Comparison of ENCODE assay signal across 1 cellular context in the genomic region with DNA sequence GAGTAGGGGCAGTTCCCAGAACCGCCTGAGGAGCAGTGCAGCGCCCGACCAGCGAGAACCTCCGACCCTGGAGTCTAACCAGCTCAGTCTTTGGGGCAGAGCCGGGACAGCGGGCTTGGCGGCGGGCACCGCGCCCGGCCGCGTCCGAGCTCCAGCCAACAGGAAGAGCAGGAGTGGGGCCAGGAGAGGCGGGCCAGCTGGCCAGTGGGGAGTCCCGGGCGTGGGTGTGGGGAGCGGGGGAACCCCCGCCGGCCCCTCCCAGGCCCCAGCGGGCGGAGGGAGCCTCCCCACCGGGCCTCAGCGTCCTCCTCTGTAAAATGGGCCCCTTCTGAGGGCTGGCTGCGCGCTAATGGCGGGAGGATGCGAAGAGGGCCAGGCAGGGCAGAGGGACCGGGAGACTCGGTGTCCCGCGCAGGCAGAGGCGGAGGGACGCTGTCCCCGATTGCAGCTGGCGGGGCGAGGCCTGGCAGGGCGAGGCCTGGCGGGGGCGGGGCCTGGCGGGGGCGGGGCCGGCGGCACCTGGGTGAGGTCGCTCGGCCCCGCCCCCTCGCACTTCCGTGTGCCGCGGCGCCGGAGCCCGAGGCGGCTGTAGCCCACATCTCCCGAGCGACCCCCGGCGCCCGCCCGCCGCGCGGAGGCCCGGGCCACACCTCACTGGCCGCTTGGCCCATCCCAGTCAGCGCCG.
A peak's percentile ranks its signal among the peaks of the same experiment; 100 is the strongest.
TF ChIP-seq lines count a peak whose summit lies in the region.

TSS of gene PRKCD (plus strand) at position 550 of the 685 bp plus-strand sequence. CDS start 17,214 bp downstream, outside the sequence.

TF ChIP-seq in HEK293, 187 proteins besides CTCF, POLR2A, EP300 and RAD21 (continued from another document):
- TF ChIP-seq PRDM2 (tag by site-specific recombination; IDR thresholded peaks at IDR 0.05; ENCODE audit: borderline replicate concordance), result no peak
- TF ChIP-seq, protein P1, sequence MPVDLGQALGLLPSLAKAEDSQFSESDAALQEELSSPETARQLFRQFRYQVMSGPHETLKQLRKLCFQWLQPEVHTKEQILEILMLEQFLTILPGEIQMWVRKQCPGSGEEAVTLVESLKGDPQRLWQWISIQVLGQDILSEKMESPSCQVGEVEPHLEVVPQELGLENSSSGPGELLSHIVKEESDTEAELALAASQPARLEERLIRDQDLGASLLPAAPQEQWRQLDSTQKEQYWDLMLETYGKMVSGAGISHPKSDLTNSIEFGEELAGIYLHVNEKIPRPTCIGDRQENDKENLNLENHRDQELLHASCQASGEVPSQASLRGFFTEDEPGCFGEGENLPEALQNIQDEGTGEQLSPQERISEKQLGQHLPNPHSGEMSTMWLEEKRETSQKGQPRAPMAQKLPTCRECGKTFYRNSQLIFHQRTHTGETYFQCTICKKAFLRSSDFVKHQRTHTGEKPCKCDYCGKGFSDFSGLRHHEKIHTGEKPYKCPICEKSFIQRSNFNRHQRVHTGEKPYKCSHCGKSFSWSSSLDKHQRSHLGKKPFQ (tag by site-specific recombination; IDR thresholded peaks at IDR 0.05), result no peak
- no peak for TF ChIP-seq ZNF350 (tag by site-specific recombination; IDR thresholded peaks at IDR 0.05)
- peak; percentile 57; the same call in 1 of the 2 replicates for TF ChIP-seq ZFP69B (tag by site-specific recombination; IDR thresholded peaks at IDR 0.05)
- peak; percentile 55 for TF ChIP-seq SP7 (tag by site-specific recombination; IDR thresholded peaks at IDR 0.05)
- TF ChIP-seq ZNF624 (tag by site-specific recombination; IDR thresholded peaks at IDR 0.05), result no peak
- TF ChIP-seq SETDB1 (IDR thresholded peaks at IDR 0.05; ENCODE audit: insufficient read length, low read length), result no peak
- TF ChIP-seq ZBTB17 (tag by site-specific recombination; IDR thresholded peaks at IDR 0.05), result peak; percentile 32; the same call in 1 of the 2 replicates
- TF ChIP-seq ZSCAN30 (tag by site-specific recombination; IDR thresholded peaks at IDR 0.05), result 0 out of 2 replicates have a peak, but pooled peaks have one; percentile 25
- no peak for TF ChIP-seq ZNF561 (tag by site-specific recombination; IDR thresholded peaks at IDR 0.05; ENCODE audit: borderline replicate concordance)
- TF ChIP-seq ZSCAN16 (tag by site-specific recombination; IDR thresholded peaks at IDR 0.05), result no peak
- no peak for TF ChIP-seq ZNF146 (tag by site-specific recombination; IDR thresholded peaks at IDR 0.05)
- TF ChIP-seq ZNF184 (tag by site-specific recombination; IDR thresholded peaks at IDR 0.05), result no peak
- TF ChIP-seq ZNF658 (tag by site-specific recombination; IDR thresholded peaks at IDR 0.05), result no peak
- TF ChIP-seq, protein P2, sequence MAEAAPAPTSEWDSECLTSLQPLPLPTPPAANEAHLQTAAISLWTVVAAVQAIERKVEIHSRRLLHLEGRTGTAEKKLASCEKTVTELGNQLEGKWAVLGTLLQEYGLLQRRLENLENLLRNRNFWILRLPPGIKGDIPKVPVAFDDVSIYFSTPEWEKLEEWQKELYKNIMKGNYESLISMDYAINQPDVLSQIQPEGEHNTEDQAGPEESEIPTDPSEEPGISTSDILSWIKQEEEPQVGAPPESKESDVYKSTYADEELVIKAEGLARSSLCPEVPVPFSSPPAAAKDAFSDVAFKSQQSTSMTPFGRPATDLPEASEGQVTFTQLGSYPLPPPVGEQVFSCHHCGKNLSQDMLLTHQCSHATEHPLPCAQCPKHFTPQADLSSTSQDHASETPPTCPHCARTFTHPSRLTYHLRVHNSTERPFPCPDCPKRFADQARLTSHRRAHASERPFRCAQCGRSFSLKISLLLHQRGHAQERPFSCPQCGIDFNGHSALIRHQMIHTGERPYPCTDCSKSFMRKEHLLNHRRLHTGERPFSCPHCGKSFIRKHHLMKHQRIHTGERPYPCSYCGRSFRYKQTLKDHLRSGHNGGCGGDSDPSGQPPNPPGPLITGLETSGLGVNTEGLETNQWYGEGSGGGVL (tag by site-specific recombination; IDR thresholded peaks at IDR 0.05), result peak; percentile 75
- peak; percentile 52 for TF ChIP-seq EGR2 (tag by site-specific recombination; IDR thresholded peaks at IDR 0.05; ENCODE audit: low read depth)
- no peak for TF ChIP-seq ZNF366 (tag by site-specific recombination; conservative IDR thresholded peaks at IDR 0.05)
- no peak for TF ChIP-seq ZNF776 (tag by site-specific recombination; IDR thresholded peaks at IDR 0.05; ENCODE audit: borderline replicate concordance)
- TF ChIP-seq KLF9 (tag by site-specific recombination; IDR thresholded peaks at IDR 0.05; ENCODE audit: low read depth), result peak; percentile 13; the same call in 1 of the 2 replicates
- no peak for TF ChIP-seq ZNF747 (tag by site-specific recombination; IDR thresholded peaks at IDR 0.05)
- TF ChIP-seq ZEB2 (tag by site-specific recombination; IDR thresholded peaks at IDR 0.05), result peak; percentile 24; the same call in 1 of the 2 replicates
- TF ChIP-seq ZNF175 (tag by site-specific recombination; IDR thresholded peaks at IDR 0.05), result no peak
- peak; percentile 69 for TF ChIP-seq ZNF341 (tag by site-specific recombination; IDR thresholded peaks at IDR 0.05; ENCODE audit: low read depth)
- TF ChIP-seq ZNF416 (tag by site-specific recombination; IDR thresholded peaks at IDR 0.05), result no peak
- TF ChIP-seq ZNF510 (tag by site-specific recombination; IDR thresholded peaks at IDR 0.05; ENCODE audit: insufficient replicate concordance), result no peak
- TF ChIP-seq, protein P3, sequence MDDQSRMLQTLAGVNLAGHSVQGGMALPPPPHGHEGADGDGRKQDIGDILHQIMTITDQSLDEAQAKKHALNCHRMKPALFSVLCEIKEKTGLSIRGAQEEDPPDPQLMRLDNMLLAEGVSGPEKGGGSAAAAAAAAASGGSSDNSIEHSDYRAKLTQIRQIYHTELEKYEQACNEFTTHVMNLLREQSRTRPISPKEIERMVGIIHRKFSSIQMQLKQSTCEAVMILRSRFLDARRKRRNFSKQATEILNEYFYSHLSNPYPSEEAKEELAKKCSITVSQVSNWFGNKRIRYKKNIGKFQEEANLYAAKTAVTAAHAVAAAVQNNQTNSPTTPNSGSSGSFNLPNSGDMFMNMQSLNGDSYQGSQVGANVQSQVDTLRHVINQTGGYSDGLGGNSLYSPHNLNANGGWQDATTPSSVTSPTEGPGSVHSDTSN (CRISPR knock-in tag; IDR thresholded peaks at IDR 0.05), result no peak
- TF ChIP-seq, protein P4, sequence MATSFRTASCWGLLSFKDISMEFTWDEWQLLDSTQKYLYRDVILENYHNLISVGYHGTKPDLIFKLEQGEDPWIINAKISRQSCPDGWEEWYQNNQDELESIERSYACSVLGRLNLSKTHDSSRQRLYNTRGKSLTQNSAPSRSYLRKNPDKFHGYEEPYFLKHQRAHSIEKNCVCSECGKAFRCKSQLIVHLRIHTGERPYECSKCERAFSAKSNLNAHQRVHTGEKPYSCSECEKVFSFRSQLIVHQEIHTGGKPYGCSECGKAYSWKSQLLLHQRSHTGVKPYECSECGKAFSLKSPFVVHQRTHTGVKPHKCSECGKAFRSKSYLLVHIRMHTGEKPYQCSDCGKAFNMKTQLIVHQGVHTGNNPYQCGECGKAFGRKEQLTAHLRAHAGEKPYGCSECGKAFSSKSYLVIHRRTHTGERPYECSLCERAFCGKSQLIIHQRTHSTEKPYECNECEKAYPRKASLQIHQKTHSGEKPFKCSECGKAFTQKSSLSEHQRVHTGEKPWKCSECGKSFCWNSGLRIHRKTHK (tag by site-specific recombination; IDR thresholded peaks at IDR 0.05), result no peak
- TF ChIP-seq GLIS1 (tag by site-specific recombination; IDR thresholded peaks at IDR 0.05), result no peak
- TF ChIP-seq GLI4 (tag by site-specific recombination; IDR thresholded peaks at IDR 0.05), result no peak
- TF ChIP-seq ZNF202 (tag by site-specific recombination; IDR thresholded peaks at IDR 0.05; ENCODE audit: borderline replicate concordance), result no peak
- TF ChIP-seq ZNF664 (tag by site-specific recombination; IDR thresholded peaks at IDR 0.05), result no peak
- 0 out of 2 replicates have a peak, but pooled peaks have one; percentile 20 for TF ChIP-seq ZNF394 (tag by site-specific recombination; IDR thresholded peaks at IDR 0.05; ENCODE audit: borderline replicate concordance)
- no peak for TF ChIP-seq ZNF248 (tag by site-specific recombination; IDR thresholded peaks at IDR 0.05)
- peak; percentile 85 for TF ChIP-seq ZFHX2 (tag by site-specific recombination; conservative IDR thresholded peaks at IDR 0.05)
- TF ChIP-seq, protein P5, sequence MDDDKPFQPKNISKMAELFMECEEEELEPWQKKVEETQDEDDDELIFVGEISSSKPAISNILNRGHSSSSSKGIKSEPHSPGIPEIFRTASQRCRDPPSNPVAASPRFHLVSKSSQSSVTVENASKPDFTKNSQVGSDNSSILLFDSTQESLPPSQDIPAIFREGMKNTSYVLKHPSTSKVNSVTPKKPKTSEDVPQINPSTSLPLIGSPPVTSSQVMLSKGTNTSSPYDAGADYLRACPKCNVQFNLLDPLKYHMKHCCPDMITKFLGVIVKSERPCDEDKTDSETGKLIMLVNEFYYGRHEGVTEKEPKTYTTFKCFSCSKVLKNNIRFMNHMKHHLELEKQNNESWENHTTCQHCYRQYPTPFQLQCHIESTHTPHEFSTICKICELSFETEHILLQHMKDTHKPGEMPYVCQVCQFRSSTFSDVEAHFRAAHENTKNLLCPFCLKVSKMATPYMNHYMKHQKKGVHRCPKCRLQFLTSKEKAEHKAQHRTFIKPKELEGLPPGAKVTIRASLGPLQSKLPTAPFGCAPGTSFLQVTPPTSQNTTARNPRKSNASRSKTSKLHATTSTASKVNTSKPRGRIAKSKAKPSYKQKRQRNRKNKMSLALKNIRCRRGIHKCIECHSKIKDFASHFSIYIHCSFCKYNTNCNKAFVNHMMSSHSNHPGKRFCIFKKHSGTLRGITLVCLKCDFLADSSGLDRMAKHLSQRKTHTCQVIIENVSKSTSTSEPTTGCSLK (tag by site-specific recombination; IDR thresholded peaks at IDR 0.05), result no peak
- no peak for TF ChIP-seq SCRT1 (tag by site-specific recombination; IDR thresholded peaks at IDR 0.05; ENCODE audit: borderline replicate concordance)
- no peak for TF ChIP-seq ZNF174 (tag by site-specific recombination; IDR thresholded peaks at IDR 0.05)
- 0 out of 2 replicates have a peak, but pooled peaks have one; percentile 38 for TF ChIP-seq ZNF580 (tag by site-specific recombination; IDR thresholded peaks at IDR 0.05)
- TF ChIP-seq ZNF155 (tag by site-specific recombination; IDR thresholded peaks at IDR 0.05), result no peak
- no peak for TF ChIP-seq ZNF544 (tag by site-specific recombination; IDR thresholded peaks at IDR 0.05)
- TF ChIP-seq ZNF335 (tag by site-specific recombination; conservative IDR thresholded peaks at IDR 0.05), result peak; percentile 71
- TF ChIP-seq ZNF37A (tag by site-specific recombination; IDR thresholded peaks at IDR 0.05), result no peak
- peak; percentile 17; the same call in 1 of the 2 replicates for TF ChIP-seq ZXDB (tag by site-specific recombination; IDR thresholded peaks at IDR 0.05)
- TF ChIP-seq ZNF391 (tag by site-specific recombination; IDR thresholded peaks at IDR 0.05; ENCODE audit: borderline replicate concordance, low read depth), result no peak
- no peak for TF ChIP-seq ZNF302 (tag by site-specific recombination; IDR thresholded peaks at IDR 0.05; ENCODE audit: low read depth)
